Comparison of ENCODE assay signal across 8 cellular contexts in genomic region chr1:36187800-36188593, GRCh38. TPM values are rescaled to one million over a fixed set of nuclear protein-coding genes. Genes with fewer than 3 reads are reported as not detected.
DNase-seq lines count a peak whose midpoint lies in the region; ATAC-seq, FAIRE-seq and TF ChIP-seq lines count a peak whose summit lies in the region.

No MANE protein-coding gene starts in this region.

- peak overlapping the region; percentile 58 for H3K4ac ChIP-seq in H1 (replicated peaks; ENCODE audit: insufficient read length, low read depth, low read length)
- H3K4ac ChIP-seq in mesenchymal stem cell (ENCODE audit: low read depth in 1 of 2, low read length in 2 of 2): peak overlapping the region; percentile 63 to 66

- H4K20me1 ChIP-seq in H1 (replicated peaks in 1 of 2; ENCODE audit: control insufficient read depth in 1 of 2, insufficient read depth in 2 of 2, low read length in 2 of 2): no peaks in the 10 kb centered on the region

- 7% methylated on average over 9 of the region's 9 CpGs; no CpG with 5 or more reads in 1 of the 2 experiments for WGBS in H1 (ENCODE audit: extremely low coverage in 1 of 2, insufficient coverage in 1 of 2, insufficient read length in 1 of 2, insufficient replicate concordance in 2 of 2, low coverage in 1 of 2, low lambda C conversion rate in 2 of 2, missing lambda C conversion rate in 1 of 2), 2 experiments
- 2% methylated on average over 9 of the region's 9 CpGs for WGBS in mesenchymal stem cell

- H2AFZ ChIP-seq in H1 (ENCODE audit: low read length) (peak overlapping the region; percentile 67), mesenchymal stem cell (ENCODE audit: low read depth, low read length) (peak overlapping the region; percentile 21)

- peak; percentile 95 to 97 for TF ChIP-seq RAD21 in H1 (IDR thresholded peaks at IDR 0.05 in 1 of 2, conservative IDR thresholded peaks at IDR 0.05 in 1 of 2; ENCODE audit: low read depth in 2 of 2, low read length in 2 of 2)

- peak overlapping the region; percentile 25; the same call in 1 of the 2 replicates for H2BK20ac ChIP-seq in H1 (ENCODE audit: low read length)

- H3K4me1 ChIP-seq in H1 (replicated peaks in 1 of 4; ENCODE audit: control insufficient read depth in 3 of 4, insufficient read depth in 4 of 4, low read length in 3 of 4) (peaks cover 0 to 6% (median 2%) of the 10 kb centered on the region in 4 experiments; a peak in 2 of 7 replicates), mesenchymal stem cell (ENCODE audit: control insufficient read depth, insufficient read depth, low read depth, low read length) (peaks cover 5% of the 10 kb centered on the region)

- H3K9me3 ChIP-seq in H1 (ENCODE audit: insufficient read depth in 2 of 2, low read depth in 1 of 2, low read length in 1 of 2) (no peaks in the 10 kb centered on the region), mesenchymal stem cell (ENCODE audit: control insufficient read depth, low read length) (no peaks in the 10 kb centered on the region)

- H3K14ac ChIP-seq in H1 (ENCODE audit: insufficient read length) (no peak overlapping the region), mesenchymal stem cell (ENCODE audit: low read length in 2 of 2) (peak overlapping the region in 1 of 2 experiments; percentile 55)

- H2BK5ac ChIP-seq in H1 (ENCODE audit: low read depth, low read length): peak overlapping the region; percentile 87; the same call in 1 of the 2 replicates
- no peak overlapping the region for H2BK5ac ChIP-seq in mesenchymal stem cell (ENCODE audit: low read depth, low read length, poor library complexity, severe bottlenecking)

- H4K8ac ChIP-seq in H1 (ENCODE audit: extremely low read depth, insufficient read depth, low read length) (no peak overlapping the region), mesenchymal stem cell (ENCODE audit: low read length) (peak overlapping the region; percentile 14)

- H3K4me2 ChIP-seq in H1 (ENCODE audit: insufficient read depth in 1 of 2, low read depth in 2 of 2, low read length in 2 of 2) (peak overlapping the region; percentile 0 to 57; a peak in 3 of 4 replicates), mesenchymal stem cell (ENCODE audit: low read length, poor library complexity, severe bottlenecking) (no peak overlapping the region)

- H4K91ac ChIP-seq in H1 (replicated peaks; ENCODE audit: insufficient read length, low read length): peak overlapping the region; percentile 84
- H4K91ac ChIP-seq in mesenchymal stem cell (ENCODE audit: low read length): peak overlapping the region; percentile 90

- CTCF ChIA-PET in H1 (lab: Charles Lee; ENCODE audit: partially characterized antibody): interaction anchor here (0.6 to 13.3 kb wide), 52 partner anchors 8 to 576 kb away, joined by 3 to 261 read pairs (median 6); partner anchors contain the start of genes MAP7D1, SH3D21, THRAP3 and TRAPPC3

- FAIRE-seq in GM12892 (lab: Jason Lieb, UNC) (peak; percentile 97), H1 (lab: Jason Lieb, UNC) (peak; percentile 96)

- no peak for ATAC-seq in GM18858 (IDR thresholded peaks at IDR 0.05; ENCODE audit: unreplicated experiment)

- no peak overlapping the region for H3K56ac ChIP-seq in H1 (replicated peaks; ENCODE audit: insufficient read length, low read depth, low read length)

- no peaks in the 10 kb centered on the region for H3K79me2 ChIP-seq in H1 (ENCODE audit: control insufficient read depth in 1 of 2, insufficient read depth in 2 of 2, low read length in 2 of 2)

- no peak overlapping the region for H2AK5ac ChIP-seq in H1 (ENCODE audit: low read depth, low read length)
- no peak overlapping the region for H2AK5ac ChIP-seq in mesenchymal stem cell (ENCODE audit: low read length, severe bottlenecking)

- TF ChIP-seq CTCF in HL-60 (IDR thresholded peaks at IDR 0.05; ENCODE audit: insufficient read depth, low read length) (peak; percentile 72), H1 (IDR thresholded peaks at IDR 0.05; ENCODE audit: control extremely low read depth in 1 of 3, insufficient read depth in 1 of 3, low read depth in 1 of 3, low read length in 3 of 3) (peak; percentile 93 to 98 (median 97))

- H3K27ac ChIP-seq in HL-60 (replicated peaks) (no peak overlapping the region), H1 (ENCODE audit: low read depth, low read length) (peak overlapping the region; percentile 19; the same call in 1 of the 2 replicates), mesenchymal stem cell (ENCODE audit: low read length, poor library complexity, severe bottlenecking) (peak overlapping the region; percentile 82)

- no peaks in the 10 kb centered on the region for H3K27me3 ChIP-seq in HL-60 (ENCODE audit: insufficient read depth, poor library complexity, severe bottlenecking)
- no peaks in the 10 kb centered on the region for H3K27me3 ChIP-seq in H1 (replicated peaks in 1 of 4; ENCODE audit: control insufficient read depth in 3 of 4, extremely low read depth in 1 of 4, insufficient read depth in 3 of 4, low read length in 3 of 4)
- H3K27me3 ChIP-seq in mesenchymal stem cell (ENCODE audit: control insufficient read depth in 1 of 2, insufficient read depth in 1 of 2, low read length in 2 of 2): no peaks in the 10 kb centered on the region

- H3K18ac ChIP-seq in H1 (ENCODE audit: extremely low read depth, low read length) (no peak overlapping the region), mesenchymal stem cell (ENCODE audit: low read depth in 1 of 2, low read length in 2 of 2) (peak overlapping the region; percentile 2 to 71)

- no peaks in the 10 kb centered on the region for H3K79me1 ChIP-seq in H1 (ENCODE audit: low read depth, low read length)
- H3K79me1 ChIP-seq in mesenchymal stem cell (replicated peaks; ENCODE audit: low read length, poor library complexity, severe bottlenecking): peaks cover 2% of the 10 kb centered on the region

- H3K4me3 ChIP-seq in HL-60 (replicated peaks; ENCODE audit: insufficient read depth, low read length) (no peak overlapping the region), H1 (ENCODE audit: extremely low read depth in 1 of 4, insufficient read depth in 2 of 4, low read depth in 3 of 4, low read length in 4 of 4) (peak overlapping the region in 2 of 4 experiments; percentile 3 to 37; a peak in 3 of 8 replicates), mesenchymal stem cell (ENCODE audit: insufficient read depth in 1 of 2, low read depth in 1 of 2, low read length in 2 of 2) (no peak overlapping the region)

- H3K9ac ChIP-seq in H1 (replicated peaks in 1 of 4; ENCODE audit: extremely low read depth in 1 of 4, low read depth in 3 of 4, low read length in 3 of 4): peak overlapping the region in 1 of 4 experiments; percentile 8; a peak in 1 of 7 replicates
- peak overlapping the region; percentile 82 for H3K9ac ChIP-seq in mesenchymal stem cell (ENCODE audit: low read length)

- no peak overlapping the region for H3K23ac ChIP-seq in H1 (ENCODE audit: insufficient read length)
- no peak overlapping the region for H3K23ac ChIP-seq in mesenchymal stem cell (ENCODE audit: low read length in 2 of 2)

- H2BK12ac ChIP-seq in H1 (ENCODE audit: low read depth, low read length) (peak overlapping the region; percentile 1; the same call in 1 of the 2 replicates), mesenchymal stem cell (ENCODE audit: low read length in 2 of 2) (peak overlapping the region in 1 of 2 experiments; percentile 23)

- TF ChIP-seq POLR2A in GM12892 (IDR thresholded peaks at IDR 0.05; ENCODE audit: low read depth, low read length): no peak
- peak in 1 of 2 experiments; percentile 62; a peak in 2 of 3 replicates for TF ChIP-seq POLR2A in H1 (IDR thresholded peaks at IDR 0.05; ENCODE audit: control extremely low read depth in 1 of 2, low read depth in 2 of 2, low read length in 2 of 2)

- H3K36me3 ChIP-seq in H1 (ENCODE audit: control insufficient read depth in 2 of 4, insufficient read depth in 4 of 4, low read length in 3 of 4): no peaks in the 10 kb centered on the region
- H3K36me3 ChIP-seq in mesenchymal stem cell (ENCODE audit: control insufficient read depth in 1 of 2, insufficient read depth in 2 of 2, low read depth in 1 of 2, low read length in 2 of 2): peaks cover under 1 to 4% of the 10 kb centered on the region in 2 experiments

- no peaks in the 10 kb centered on the region for H3K23me2 ChIP-seq in H1 (ENCODE audit: low read depth, low read length)

- TF ChIP-seq EP300 in H1 (IDR thresholded peaks at IDR 0.05; ENCODE audit: borderline replicate concordance in 1 of 2, low read depth in 2 of 2, low read length in 2 of 2): no peak; a peak in 1 of 3 replicates

- H4K5ac ChIP-seq in H1 (ENCODE audit: insufficient read length, low read depth, low read length): peak overlapping the region; percentile 5

- POLR2A ChIA-PET in H1 (lab: Charles Lee; ENCODE audit: partially characterized antibody): interaction anchor here (0.7 to 3.3 kb wide), 15 partner anchors 9 to 262 kb away, joined by 3 to 19 read pairs (median 4); partner anchors contain the start of genes MAP7D1, OSCP1, THRAP3 and TRAPPC3

- no peak overlapping the region for H2BK120ac ChIP-seq in H1 (replicated peaks; ENCODE audit: low read depth, low read length)
- peak overlapping the region; percentile 57 for H2BK120ac ChIP-seq in mesenchymal stem cell (ENCODE audit: low read depth, low read length)

- H2BK15ac ChIP-seq in H1 (ENCODE audit: low read length) (peak overlapping the region; percentile 85; the same call in 1 of the 2 replicates), mesenchymal stem cell (ENCODE audit: low read depth, poor library complexity, severe bottlenecking) (peak overlapping the region; percentile 9)

- peak; percentile 64 for DNase-seq in GM12892 (ENCODE audit: insufficient read length)
- peak; percentile 51 to 83 for DNase-seq in HL-60 (ENCODE audit: low read depth in 1 of 2, low spot score in 1 of 2)
- DNase-seq in NOMO-1 (lab: John Stamatoyannopoulos, UW; ENCODE audit: unreplicated experiment in 2 of 2): peak; percentile 64 to 70
- DNase-seq in activated CD8-positive, alpha-beta memory T cell treated with anti-CD3 and anti-CD28 coated beads for 48 hours (ENCODE audit: low read depth in 2 of 3, low spot score in 2 of 3): peak; percentile 26 to 55 (median 32)
- DNase-seq in H1 (ENCODE audit: low read depth in 1 of 2, low spot score in 2 of 2): peak in 1 of 2 experiments; percentile 86
- DNase-seq in mesenchymal stem cell: peak; percentile 93
- peak; percentile 68 for DNase-seq in stimulated activated CD8-positive, alpha-beta memory T cell treated with anti-CD3 and anti-CD28 coated beads, Interleukin-12 subunit alpha, Interleukin-12 subunit beta, amount 100 ng/mL, for 1 hour (ENCODE audit: low read depth)

RNA-seq across cellular contexts. Expression of gene MAP7D1, which starts 32.0 kb away (rescaled TPM):
- polyA plus RNA-seq in GM12892 (2012; ENCODE audit: missing spikeins): 30.7 TPM
- 52.4 and 55.1 TPM in 2 replicates for total RNA-seq in H1 (2021; fragmentation: NEBNext Ultra II Directional; extraction: Animal tissue kit (Norgen Biotek cat#: 25700))
- 18.2 and 24.8 TPM in 2 replicates for polyA plus RNA-seq in H1 (2011; rRNA removed)
- 23.1 TPM for polyA plus RNA-seq in H1 (2011; cell fraction: cytosol; rRNA removed)
- polyA plus RNA-seq in H1 (2011; cell fraction: nucleus; rRNA removed): 36.3 TPM
- polyA plus RNA-seq in H1 (2012, experiment 1 of 2): 44.6 to 64.8 TPM (median 56.7 TPM) in 4 replicates
- 55.0 TPM for polyA plus RNA-seq in H1 (2012, experiment 2 of 2)
- polyA plus RNA-seq in H1 (2013, experiment 1 of 2): 30.4 TPM
- 27.2 TPM for polyA plus RNA-seq in H1 (2013, experiment 2 of 2)
- 10.9 and 11.9 TPM in 2 replicates for polyA minus RNA-seq in H1 (2011; rRNA and poly(A)+ RNA removed)
- 31.9 TPM for polyA minus RNA-seq in H1 (2011; cell fraction: cytosol; rRNA and poly(A)+ RNA removed)
- 18.1 TPM for polyA minus RNA-seq in H1 (2011; cell fraction: nucleus; rRNA and poly(A)+ RNA removed)
- polyA plus RNA-seq in mesenchymal stem cell (2013, experiment 1 of 2): 97.8 TPM
- 97.8 TPM for polyA plus RNA-seq in mesenchymal stem cell (2013, experiment 2 of 2)

RNA-seq across cellular contexts. Expression of gene THRAP3, which starts 36.2 kb away (rescaled TPM):
- 58.4 TPM for polyA plus RNA-seq in GM12892 (2012; ENCODE audit: missing spikeins)
- 183 TPM in 2 replicates for total RNA-seq in H1 (2021; fragmentation: NEBNext Ultra II Directional; extraction: Animal tissue kit (Norgen Biotek cat#: 25700))
- 36.0 and 40.2 TPM in 2 replicates for polyA plus RNA-seq in H1 (2011; rRNA removed)
- polyA plus RNA-seq in H1 (2011; cell fraction: cytosol; rRNA removed): 57.4 TPM
- polyA plus RNA-seq in H1 (2011; cell fraction: nucleus; rRNA removed): 56.5 TPM
- 91.4 to 137 TPM (median 101 TPM) in 4 replicates for polyA plus RNA-seq in H1 (2012, experiment 1 of 2)
- polyA plus RNA-seq in H1 (2012, experiment 2 of 2): 18.0 TPM
- polyA plus RNA-seq in H1 (2013, experiment 1 of 2): 107 TPM
- 101 TPM for polyA plus RNA-seq in H1 (2013, experiment 2 of 2)
- 133 and 218 TPM in 2 replicates for polyA minus RNA-seq in H1 (2011; rRNA and poly(A)+ RNA removed)
- polyA minus RNA-seq in H1 (2011; cell fraction: cytosol; rRNA and poly(A)+ RNA removed): 76.3 TPM
- polyA minus RNA-seq in H1 (2011; cell fraction: nucleus; rRNA and poly(A)+ RNA removed): 86.2 TPM
- 64.5 TPM for polyA plus RNA-seq in mesenchymal stem cell (2013, experiment 1 of 2)
- polyA plus RNA-seq in mesenchymal stem cell (2013, experiment 2 of 2): 60.8 TPM

RNA-seq across cellular contexts. Expression of gene TRAPPC3, which starts 38.7 kb away (rescaled TPM):
- 49.4 TPM for polyA plus RNA-seq in GM12892 (2012; ENCODE audit: missing spikeins)
- 42.0 and 47.8 TPM in 2 replicates for total RNA-seq in H1 (2021; fragmentation: NEBNext Ultra II Directional; extraction: Animal tissue kit (Norgen Biotek cat#: 25700))
- polyA plus RNA-seq in H1 (2011; rRNA removed): 36.1 and 51.0 TPM in 2 replicates
- polyA plus RNA-seq in H1 (2011; cell fraction: cytosol; rRNA removed): 53.9 TPM
- 19.8 TPM for polyA plus RNA-seq in H1 (2011; cell fraction: nucleus; rRNA removed)
- polyA plus RNA-seq in H1 (2012, experiment 1 of 2): 55.6 to 70.5 TPM (median 64.5 TPM) in 4 replicates
- 47.1 TPM for polyA plus RNA-seq in H1 (2012, experiment 2 of 2)
- polyA plus RNA-seq in H1 (2013, experiment 1 of 2): 35.8 TPM
- 38.3 TPM for polyA plus RNA-seq in H1 (2013, experiment 2 of 2)
- polyA minus RNA-seq in H1 (2011; rRNA and poly(A)+ RNA removed): 19.0 and 20.3 TPM in 2 replicates
- polyA minus RNA-seq in H1 (2011; cell fraction: cytosol; rRNA and poly(A)+ RNA removed): 34.5 TPM
- 11.1 TPM for polyA minus RNA-seq in H1 (2011; cell fraction: nucleus; rRNA and poly(A)+ RNA removed)
- 78.6 TPM for polyA plus RNA-seq in mesenchymal stem cell (2013, experiment 1 of 2)
- polyA plus RNA-seq in mesenchymal stem cell (2013, experiment 2 of 2): 81.9 TPM
